In the genomic region with DNA sequence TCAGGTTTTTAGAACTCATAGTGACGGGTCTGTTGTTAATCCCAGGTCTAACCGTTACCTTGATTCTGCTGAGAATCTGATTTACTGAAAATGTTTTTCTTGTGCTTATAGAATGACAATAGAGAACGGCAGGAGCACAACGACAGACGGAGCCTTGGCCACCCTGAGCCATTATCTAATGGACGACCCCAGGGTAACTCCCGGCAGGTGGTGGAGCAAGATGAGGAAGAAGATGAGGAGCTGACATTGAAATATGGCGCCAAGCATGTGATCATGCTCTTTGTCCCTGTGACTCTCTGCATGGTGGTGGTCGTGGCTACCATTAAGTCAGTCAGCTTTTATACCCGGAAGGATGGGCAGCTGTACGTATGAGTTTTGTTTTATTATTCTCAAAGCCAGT, we compare ENCODE assay signal across 18 cellular contexts.
"Had no signal": no experiment of that assay in that cellular context is flagged by ENCODE, and none has a peak within 500 bp of the region (broad histone marks: within the 10 kb centered on the region; RNA-seq: fewer than 3 reads in every experiment).

No MANE protein-coding gene starts in this region.

- H3K4me3 ChIP-seq: esophagus squamous epithelium, gastroesophageal sphincter, lung, thoracic aorta had no signal

- H3K9me3 ChIP-seq: esophagus squamous epithelium, gastroesophageal sphincter, SK-N-SH, thoracic aorta had no signal

- H3K27ac ChIP-seq: brain microvascular endothelial cell, esophagus squamous epithelium, gastroesophageal sphincter, thoracic aorta had no signal

- H3K4me1 ChIP-seq: esophagus squamous epithelium, gastroesophageal sphincter had no signal

- DNase-seq: activated gamma-delta T cell; activated naive CD4-positive, alpha-beta T cell treated with anti-CD3 and anti-CD28 coated beads, Interleukin-2, amount 50 U/mL, for 16 hours; activated naive CD8-positive, alpha-beta T cell treated with anti-CD3 and anti-CD28 coated beads, Interleukin-2, amount 50 U/mL, for 24 hours; aorta; brain microvascular endothelial cell; central memory CD4-positive, alpha-beta T cell; esophagus squamous epithelium; head of caudate nucleus; naive B cell; occipital lobe; SK-N-SH; small intestine; stimulated activated naive B cell treated with anti-CD40 and anti-IgM and Interleukin-4, amounts not matched to agents 10 μg/mL and 1 μg/mL and 100 μg/mL, for 72 hours had no signal

- H3K27me3 ChIP-seq: brain microvascular endothelial cell, esophagus squamous epithelium, gastroesophageal sphincter had no signal

- ATAC-seq: activated naive CD8-positive, alpha-beta T cell treated with anti-CD3 and anti-CD28 coated beads, Interleukin-2, amount 50 U/mL, for 24 hours; gastroesophageal sphincter; left lobe of liver; sciatic nerve; stimulated activated naive B cell treated with anti-CD40 and anti-IgM and Interleukin-4, amounts not matched to agents 10 μg/mL and 1 μg/mL and 100 μg/mL, for 72 hours had no signal
